In genomic region chr15:45166792-45167630, GRCh38 we compare ENCODE assay signal across 8 cellular contexts. TPM values are rescaled to one million over a fixed set of nuclear protein-coding genes. Genes with fewer than 3 reads are reported as not detected.
DNase-seq lines count a peak whose midpoint lies in the region; ATAC-seq and TF ChIP-seq lines count a peak whose summit lies in the region.

No MANE protein-coding gene starts in this region.

- H3K36me3 ChIP-seq in lung (ENCODE audit: control insufficient read depth in 2 of 2, insufficient read depth in 2 of 2, low read length in 2 of 2): no peaks in the 10 kb centered on the region

- 1% methylated on average over 70 to 84 of the region's 84 CpGs for WGBS in lung, 2 donors

- H3K27ac ChIP-seq in C4-2B (peak overlapping the region; percentile 75), lung (ENCODE audit: low read depth in 1 of 2, low read length in 1 of 2) (peak overlapping the region; percentile 95 to 98)

- TF ChIP-seq CTCF in C4-2B (conservative IDR thresholded peaks at IDR 0.05): no peak; the same call in 1 of the 2 replicates
- peak; percentile 51 for TF ChIP-seq CTCF in lung (IDR thresholded peaks at IDR 0.05; ENCODE audit: control extremely low read depth, extremely low read depth)

- DNase-seq in GM19238 (ENCODE audit: insufficient read length, low spot score): peak; percentile 92
- DNase-seq in NCI-H69 (lab: John Stamatoyannopoulos, UW): peak; percentile 98
- DNase-seq in activated CD4-positive, alpha-beta T cell treated with anti-CD3 and anti-CD28 coated beads, Interleukin-2, amount 50 U/mL, for 48 hours: peak; percentile 87 to 91
- peak; percentile 91 for DNase-seq in ecto neural progenitor cell (ENCODE audit: low spot score)
- peak; percentile 87 for DNase-seq in lung (ENCODE audit: low spot score)
- DNase-seq in stimulated activated CD4-positive, alpha-beta T cell treated with anti-CD3 and anti-CD28 coated beads, TNF-alpha, amount 100 ng/mL, for 24 hours (ENCODE audit: low read depth in 3 of 3): peak; percentile 63 to 86 (median 68)

- ATAC-seq in HG03439 (IDR thresholded peaks at IDR 0.05; ENCODE audit: unreplicated experiment) (peak; percentile 86), lung (ENCODE audit: insufficient read depth, low FRiP score) (peak; percentile 71)

- H3K27me3 ChIP-seq in lung (ENCODE audit: control insufficient read depth, insufficient read depth): no peaks in the 10 kb centered on the region

- peaks cover 0 to 6% of the 10 kb centered on the region in 2 donors for H3K4me1 ChIP-seq in lung (ENCODE audit: control insufficient read depth in 2 of 2, insufficient read depth in 2 of 2, low read length in 2 of 2)

- H3K9me3 ChIP-seq in lung (ENCODE audit: control insufficient read depth in 2 of 2, insufficient read depth in 1 of 2, low read length in 1 of 2): peaks cover 0 to 1% of the 10 kb centered on the region in 2 donors

- H3K4me3 ChIP-seq in lung: peak overlapping the region; percentile 48

RNA-seq across cellular contexts. Expression of gene SHF, which starts 20.8 kb away (rescaled TPM):
- total RNA-seq in lung: 10 to 100 TPM in 1 of 2 donors, 1 to 10 TPM in 1; 4.6 to 15.9 TPM
- 1 to 10 TPM; 1.9 to 3.4 TPM for polyA plus RNA-seq in lung

RNA-seq across cellular contexts. Expression of gene DUOX1, which starts 37.2 kb away (rescaled TPM):
- total RNA-seq in lung: 100 to 1,000 TPM in 1 of 2 donors, 10 to 100 TPM in 1; 61.7 to 363 TPM
- 100 to 1,000 TPM in 1 of 2 donors, 10 to 100 TPM in 1; 70.5 to 160 TPM for polyA plus RNA-seq in lung

RNA-seq across cellular contexts. Expression of gene DUOXA1, which starts 37.3 kb away (rescaled TPM):
- total RNA-seq in lung: 100 to 1,000 TPM in 1 of 2 donors, 10 to 100 TPM in 1; 42.6 to 203 TPM
- 100 to 1,000 TPM in 1 of 2 donors, 10 to 100 TPM in 1; 86.8 to 129 TPM for polyA plus RNA-seq in lung

RNA-seq across cellular contexts. Expression of gene DUOXA2, which starts 52.9 kb away (rescaled TPM):
- under 1 TPM in 1 of 2 donors, not detected in 1; 0.48 TPM for total RNA-seq in lung
- polyA plus RNA-seq in lung: under 1 TPM; 0.98 TPM

RNA-seq across cellular contexts. Expression of gene DUOX2, which starts 53.0 kb away (rescaled TPM):
- total RNA-seq in lung: 1 to 10 TPM; 2.0 to 3.8 TPM
- polyA plus RNA-seq in lung: 1 to 10 TPM; 1.0 to 2.1 TPM

Comparison
In these comparisons a context has a peak if more than half of its experiments do, and no peak if none do; other contexts are left out.
1. Peak in every context shown above with its lines: DNase-seq, ATAC-seq, H3K4me3 ChIP-seq and H3K27ac ChIP-seq.